Comparison of ENCODE assay signal across 20 cellular contexts in the genomic region with DNA sequence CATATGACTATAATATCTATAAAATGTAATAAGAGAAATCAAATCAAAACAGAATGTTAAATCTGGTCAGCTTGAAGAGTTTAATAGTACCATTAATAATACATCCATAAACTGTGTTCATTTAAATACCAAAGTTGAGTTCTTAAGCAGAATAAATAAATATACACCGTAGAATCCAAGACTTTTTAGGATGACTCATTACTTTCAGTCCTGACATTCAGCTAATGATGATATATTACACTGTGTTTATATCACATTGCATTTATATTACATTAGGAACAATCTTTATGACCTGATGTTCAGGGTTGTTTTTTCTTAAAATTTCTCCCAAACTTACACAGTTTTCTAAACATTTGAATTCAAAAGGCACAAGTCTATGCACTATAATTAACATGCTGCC.
"Had no signal": no experiment of that assay in that cellular context is flagged by ENCODE, and none has a peak within 500 bp of the region (broad histone marks: within the 10 kb centered on the region; RNA-seq: fewer than 3 reads in every experiment).

No MANE protein-coding gene starts in this region.

- H3K36me3 Mint-ChIP-seq: activated naive CD8-positive, alpha-beta T cell; natural killer cell treated with Interleukin-12 subunit alpha and Interleukin-12 subunit beta and Interleukin-15 and Interleukin-18, amount 100 ng/mL, for 72 hours had no signal

- H3K4me1 ChIP-seq: breast epithelium, foreskin keratinocyte, transverse colon, vagina had no signal

- ATAC-seq: activated CD8-positive, alpha-beta T cell treated with anti-CD3 and anti-CD28 coated beads for 36 hours; activated T-cell treated with anti-CD3 and anti-CD28 coated beads, Interleukin-2, amount 50 U/mL, for 72 hours; foreskin keratinocyte; left ventricle myocardium superior; natural killer cell treated with Interleukin-12 subunit alpha and Interleukin-12 subunit beta and Interleukin-15 and Interleukin-18, amount 100 ng/mL, for 72 hours had no signal

- H3K27ac Mint-ChIP-seq: activated B cell treated with CpG ODN at 0.5 μM for 24 hours; activated CD8-positive, alpha-beta T cell treated with anti-CD3 and anti-CD28 coated beads for 36 hours; activated naive CD8-positive, alpha-beta T cell; activated T-cell treated with anti-CD3 and anti-CD28 coated beads, Interleukin-2, amount 50 U/mL, for 72 hours; natural killer cell treated with Interleukin-12 subunit alpha and Interleukin-12 subunit beta and Interleukin-15 and Interleukin-18, amount 100 ng/mL, for 72 hours had no signal

- DNase-seq: activated B cell treated with CpG ODN at 0.5 μM for 24 hours; activated CD4-positive, alpha-beta T cell treated with anti-CD3 and anti-CD28 coated beads for 48 hours; activated CD8-positive, alpha-beta memory T cell treated with anti-CD3 and anti-CD28 coated beads, Interleukin-2, amount 50 U/mL, for 4 hours; activated CD8-positive, alpha-beta T cell treated with anti-CD3 and anti-CD28 coated beads for 36 hours; activated gamma-delta T cell treated with Interleukin-2 at 50 U/mL for 16 hours; activated T-cell treated with anti-CD3 and anti-CD28 coated beads, Interleukin-2, amount 50 U/mL, for 72 hours; cerebellar nuclear complex; foreskin keratinocyte; kidney glomerular epithelial cell; left ventricle myocardium superior; mesendoderm; stimulated activated CD4-positive, alpha-beta T cell treated with anti-CD3 and anti-CD28 coated beads, Interleukin-15, amount 100 ng/mL, for 24 hours; stimulated activated CD4-positive, alpha-beta T cell treated with anti-CD3 and anti-CD28 coated beads, Interleukin-4, amount 100 ng/mL, for 1 hour; stimulated activated naive CD4-positive, alpha-beta T cell treated with Interleukin-2 at 50 U/mL for 16 hours; transverse colon had no signal

- H3K9me3 Mint-ChIP-seq: activated B cell treated with CpG ODN at 0.5 μM for 24 hours; activated CD8-positive, alpha-beta T cell treated with anti-CD3 and anti-CD28 coated beads for 36 hours; activated T-cell treated with anti-CD3 and anti-CD28 coated beads, Interleukin-2, amount 50 U/mL, for 72 hours; natural killer cell treated with Interleukin-12 subunit alpha and Interleukin-12 subunit beta and Interleukin-15 and Interleukin-18, amount 100 ng/mL, for 72 hours had no signal

- H3K27ac ChIP-seq: breast epithelium, epithelial cell of prostate, foreskin keratinocyte, transverse colon, vagina had no signal

- H3K4me1 Mint-ChIP-seq: activated B cell treated with CpG ODN at 0.5 μM for 24 hours had no signal

- H3K4me3 Mint-ChIP-seq: activated B cell treated with CpG ODN at 0.5 μM for 24 hours; activated CD8-positive, alpha-beta T cell treated with anti-CD3 and anti-CD28 coated beads for 36 hours; activated naive CD8-positive, alpha-beta T cell; activated T-cell treated with anti-CD3 and anti-CD28 coated beads, Interleukin-2, amount 50 U/mL, for 72 hours; natural killer cell treated with Interleukin-12 subunit alpha and Interleukin-12 subunit beta and Interleukin-15 and Interleukin-18, amount 100 ng/mL, for 72 hours had no signal

- H3K9me3 ChIP-seq: breast epithelium, transverse colon, vagina had no signal

- H3K27me3 ChIP-seq: breast epithelium, foreskin keratinocyte, transverse colon, vagina had no signal

- H3K36me3 ChIP-seq: breast epithelium, transverse colon, vagina had no signal

- H3K27me3 Mint-ChIP-seq: activated CD8-positive, alpha-beta T cell treated with anti-CD3 and anti-CD28 coated beads for 36 hours had no signal

- H3K4me3 ChIP-seq: breast epithelium, transverse colon, vagina had no signal
